Comparison of ENCODE assay signal across 26 cellular contexts in the genomic region with DNA sequence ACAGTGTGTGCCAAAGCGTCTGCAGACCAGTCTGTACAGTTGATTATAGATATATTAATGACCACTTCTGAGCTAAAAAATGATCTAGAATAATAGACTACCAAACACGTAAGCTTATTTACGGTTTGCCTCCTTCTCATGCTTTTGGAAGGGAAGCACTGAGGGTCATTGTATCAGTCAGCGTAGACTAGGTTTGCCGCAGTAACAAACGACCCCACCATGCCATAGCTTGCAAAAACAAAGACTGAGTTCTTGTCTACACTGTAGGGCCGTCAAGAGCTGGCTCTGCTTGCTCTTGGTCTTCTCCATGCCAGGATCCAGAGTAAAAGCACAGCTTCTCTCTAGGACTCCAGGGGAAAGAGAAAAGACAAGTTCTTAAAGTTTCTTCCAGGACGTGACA.
DNase-seq lines count a peak whose midpoint lies in the region; ATAC-seq, FAIRE-seq and TF ChIP-seq lines count a peak whose summit lies in the region.
"Had no signal": no experiment of that assay in that cellular context is flagged by ENCODE, and none has a peak within 500 bp of the region (broad histone marks: within the 10 kb centered on the region; RNA-seq: fewer than 3 reads in every experiment).

No MANE protein-coding gene starts in this region.

- H3K27ac Mint-ChIP-seq in activated CD4-positive, alpha-beta memory T cell treated with anti-CD3 and anti-CD28 coated beads for 36 hours = peak overlapping the region; percentile 69
- no peak overlapping the region for H3K27ac Mint-ChIP-seq in activated CD4-positive, alpha-beta memory T cell treated with anti-CD3 and anti-CD28 coated beads, Interleukin-2, amount 10 ng/mL, durations not matched to agents 7 days and 5 days
- peak overlapping the region; percentile 12 for H3K27ac Mint-ChIP-seq in stimulated activated effector memory CD8-positive, alpha-beta T cell treated with anti-CD3 and anti-CD28 coated beads, Interleukin-12 subunit alpha, Interleukin-12 subunit beta, amount 100 ng/mL, for 72 hours
- H3K27ac Mint-ChIP-seq: CD14-positive monocyte; CD8-positive, alpha-beta memory T cell had no signal

- H3K27me3 ChIP-seq in HepG2 (ENCODE audit: control insufficient read depth in 1 of 2, insufficient read depth in 2 of 2, low read length in 2 of 2) (no peaks in the 10 kb centered on the region), right lobe of liver (no peaks in the 10 kb centered on the region)
- H3K27me3 ChIP-seq: BE2C, BLaER1 had no signal

- ATAC-seq in HepG2 = no peak
- no peak for ATAC-seq in right lobe of liver
- ATAC-seq in stimulated activated effector memory CD8-positive, alpha-beta T cell treated with anti-CD3 and anti-CD28 coated beads, Interleukin-12 subunit alpha, Interleukin-12 subunit beta, amount 100 ng/mL, for 72 hours = no peak
- ATAC-seq: A549, GM12878 had no signal

- CTCF ChIA-PET in activated CD4-positive, alpha-beta memory T cell treated with anti-CD3 and anti-CD28 coated beads for 36 hours (lab: Charles Lee) = interaction anchor here (1.1 kb wide), 1 partner anchor 88 kb away, joined by 3 read pairs; no protein-coding TSS in a partner anchor
- CTCF ChIA-PET in activated CD4-positive, alpha-beta memory T cell treated with anti-CD3 and anti-CD28 coated beads, Interleukin-2, amount 10 ng/mL, durations not matched to agents 7 days and 5 days (lab: Charles Lee) = no interaction called here
- CTCF ChIA-PET in HepG2 (lab: Yijun Ruan, JAX; ENCODE audit: low intra/inter-chr PET ratio, low total read pairs) = no interaction called here

- H3K9me3 ChIP-seq in HepG2 (ENCODE audit: low read length) (peaks cover 24% of the 10 kb centered on the region), right lobe of liver (no peaks in the 10 kb centered on the region)

- in situ Hi-C loops in HepG2 (cut with HindIII; ENCODE audit: extremely low pct_ligation_motif_present, low pct_unique_long_range_greater_than_20kb) = loop anchor here (10.0 kb wide), 1 partner anchor 685 kb away; the partner anchor contains the start of gene MAF

- TF ChIP-seq EP300 in HepG2 (IDR thresholded peaks at IDR 0.05; ENCODE audit: low read depth in 2 of 2, low read length in 2 of 2) (no peak), HepG2 (CRISPR knock-in tag; IDR thresholded peaks at IDR 0.05; ENCODE audit: borderline replicate concordance) (no peak)

- intact Hi-C loops in activated CD4-positive, alpha-beta memory T cell treated with anti-CD3 and anti-CD28 coated beads for 36 hours (cut with micrococcal nuclease) = loop anchor here (2.0 kb wide), 1 partner anchor 37 kb away; no protein-coding TSS in a partner anchor
- intact Hi-C loops in HepG2 (cut with micrococcal nuclease; ENCODE audit: unreplicated experiment) (no loop called here), right lobe of liver (cut with DNase I) (no loop called here)

- H3K9me3 Mint-ChIP-seq in activated CD4-positive, alpha-beta memory T cell treated with anti-CD3 and anti-CD28 coated beads for 36 hours = peaks cover 29% of the 10 kb centered on the region
- peaks cover 46% of the 10 kb centered on the region for H3K9me3 Mint-ChIP-seq in activated CD4-positive, alpha-beta memory T cell treated with anti-CD3 and anti-CD28 coated beads, Interleukin-2, amount 10 ng/mL, durations not matched to agents 7 days and 5 days
- peaks cover 10% of the 10 kb centered on the region for H3K9me3 Mint-ChIP-seq in stimulated activated effector memory CD8-positive, alpha-beta T cell treated with anti-CD3 and anti-CD28 coated beads, Interleukin-12 subunit alpha, Interleukin-12 subunit beta, amount 100 ng/mL, for 72 hours

- H4K20me1 ChIP-seq in HepG2 (ENCODE audit: insufficient read depth, low read length) = no peaks in the 10 kb centered on the region
- H4K20me1 ChIP-seq: BLaER1 had no signal

- no peaks in the 10 kb centered on the region for H3K36me3 ChIP-seq in HepG2 (replicated peaks in 1 of 2; ENCODE audit: control insufficient read depth in 1 of 2, insufficient read depth in 2 of 2, low read length in 2 of 2)
- H3K36me3 ChIP-seq in right lobe of liver = no peaks in the 10 kb centered on the region
- H3K36me3 ChIP-seq: BE2C, BLaER1 had no signal

- no peak for DNase-seq in activated CD4-positive, alpha-beta memory T cell treated with anti-CD3 and anti-CD28 coated beads for 36 hours
- no peak for DNase-seq in activated CD4-positive, alpha-beta memory T cell treated with anti-CD3 and anti-CD28 coated beads, Interleukin-2, amount 10 ng/mL, durations not matched to agents 7 days and 5 days
- DNase-seq in HepG2 (ENCODE audit: low spot score) (no peak), right lobe of liver (no peak), germinal center (ENCODE audit: low spot score) (no peak)
- DNase-seq in stimulated activated effector memory CD8-positive, alpha-beta T cell treated with anti-CD3 and anti-CD28 coated beads, Interleukin-12 subunit alpha, Interleukin-12 subunit beta, amount 100 ng/mL, for 72 hours (ENCODE audit: low spot score in 2 of 2) = no peak
- DNase-seq: BE2C; C1 segment of cervical spinal cord; CD4-positive, alpha-beta memory T cell; CD4-positive, CD25-positive, alpha-beta regulatory T cell; CD8-positive, alpha-beta memory T cell; COR-L47; DMS 273 treated with DMSO at 0.1 percent for 48 hours; DMS153; DMS53; DMS79; DND-41; EL; GDM1 had no signal

- no peak overlapping the region for H3K4me3 ChIP-seq in HepG2 (replicated peaks in 1 of 3; ENCODE audit: insufficient read depth in 1 of 3, low read depth in 2 of 3, low read length in 3 of 3)
- H3K4me3 ChIP-seq in right lobe of liver = no peak overlapping the region
- H3K4me3 ChIP-seq: A549, BLaER1, GM12878 had no signal

- no peak overlapping the region for H3K4me3 Mint-ChIP-seq in activated CD4-positive, alpha-beta memory T cell treated with anti-CD3 and anti-CD28 coated beads for 36 hours
- H3K4me3 Mint-ChIP-seq in activated CD4-positive, alpha-beta memory T cell treated with anti-CD3 and anti-CD28 coated beads, Interleukin-2, amount 10 ng/mL, durations not matched to agents 7 days and 5 days = no peak overlapping the region
- no peak overlapping the region for H3K4me3 Mint-ChIP-seq in stimulated activated effector memory CD8-positive, alpha-beta T cell treated with anti-CD3 and anti-CD28 coated beads, Interleukin-12 subunit alpha, Interleukin-12 subunit beta, amount 100 ng/mL, for 72 hours
- H3K4me3 Mint-ChIP-seq: CD14-positive monocyte; CD4-positive, alpha-beta memory T cell; CD4-positive, CD25-positive, alpha-beta regulatory T cell had no signal

- TF ChIP-seq RAD21 in HepG2 (CRISPR knock-in tag; IDR thresholded peaks at IDR 0.05) = no peak

- H3K27me3 Mint-ChIP-seq in activated CD4-positive, alpha-beta memory T cell treated with anti-CD3 and anti-CD28 coated beads for 36 hours = peaks cover 2% of the 10 kb centered on the region
- no peaks in the 10 kb centered on the region for H3K27me3 Mint-ChIP-seq in activated CD4-positive, alpha-beta memory T cell treated with anti-CD3 and anti-CD28 coated beads, Interleukin-2, amount 10 ng/mL, durations not matched to agents 7 days and 5 days
- H3K27me3 Mint-ChIP-seq: CD4-positive, alpha-beta memory T cell; CD8-positive, alpha-beta memory T cell had no signal

- H3K36me3 Mint-ChIP-seq in activated CD4-positive, alpha-beta memory T cell treated with anti-CD3 and anti-CD28 coated beads for 36 hours = peaks cover 32% of the 10 kb centered on the region
- H3K36me3 Mint-ChIP-seq in activated CD4-positive, alpha-beta memory T cell treated with anti-CD3 and anti-CD28 coated beads, Interleukin-2, amount 10 ng/mL, durations not matched to agents 7 days and 5 days (ENCODE audit: low read depth) = peaks cover 33% of the 10 kb centered on the region
- no peaks in the 10 kb centered on the region for H3K36me3 Mint-ChIP-seq in stimulated activated effector memory CD8-positive, alpha-beta T cell treated with anti-CD3 and anti-CD28 coated beads, Interleukin-12 subunit alpha, Interleukin-12 subunit beta, amount 100 ng/mL, for 72 hours
- H3K36me3 Mint-ChIP-seq: CD14-positive monocyte; CD4-positive, CD25-positive, alpha-beta regulatory T cell had no signal

- 52% methylated on average over 8 of the region's 8 CpGs for WGBS in HepG2 (ENCODE audit: low lambda C conversion rate)
- 75% methylated on average over 5 of the region's 8 CpGs for WGBS in right lobe of liver (ENCODE audit: insufficient coverage, low coverage, low lambda C conversion rate, missing lambda C conversion rate)

- H3K79me2 ChIP-seq in HepG2 (ENCODE audit: insufficient read depth, low read length) = no peaks in the 10 kb centered on the region

- peaks cover 2% of the 10 kb centered on the region; the same call in 1 of the 2 replicates for H3K4me1 ChIP-seq in HepG2 (ENCODE audit: insufficient read depth, low read length)
- no peaks in the 10 kb centered on the region for H3K4me1 ChIP-seq in right lobe of liver
- H3K4me1 ChIP-seq: A549, BE2C, BLaER1 had no signal

- H3K27ac ChIP-seq in HepG2 (ENCODE audit: extremely low read length, insufficient read depth, low read length) = no peak overlapping the region
- no peak overlapping the region for H3K27ac ChIP-seq in right lobe of liver
- H3K27ac ChIP-seq: 22Rv1, A549, BLaER1 had no signal

- POLR2A ChIA-PET in activated CD4-positive, alpha-beta memory T cell treated with anti-CD3 and anti-CD28 coated beads for 36 hours (lab: Charles Lee) = interaction anchor here (1.3 to 2.7 kb wide), 3 partner anchors 42 to 147 kb away, joined by 3 to 10 read pairs (median 9); no protein-coding TSS in a partner anchor
- POLR2A ChIA-PET in activated CD4-positive, alpha-beta memory T cell treated with anti-CD3 and anti-CD28 coated beads, Interleukin-2, amount 10 ng/mL, durations not matched to agents 7 days and 5 days (lab: Charles Lee) = no interaction called here
- POLR2A ChIA-PET in HepG2 (lab: Yijun Ruan, JAX) = no interaction called here

- H3K4me2 ChIP-seq in HepG2 (ENCODE audit: low read depth, low read length) = no peak overlapping the region
- H3K4me2 ChIP-seq: A549, BLaER1 had no signal

- no peak for FAIRE-seq in HepG2 (lab: Jason Lieb, UNC)
- FAIRE-seq: A549, GM12878, GM12892, GM18507 had no signal

- H3K9ac ChIP-seq in HepG2 (ENCODE audit: insufficient read depth, low read depth, low read length) = no peak overlapping the region
- H3K9ac ChIP-seq: BLaER1 had no signal

- TF ChIP-seq CTCF in HepG2 (CRISPR knock-in tag; IDR thresholded peaks at IDR 0.05) (no peak), right lobe of liver (IDR thresholded peaks at IDR 0.05) (no peak)

- no peak for TF ChIP-seq POLR2A in HepG2 (IDR thresholded peaks at IDR 0.05; ENCODE audit: insufficient read depth in 1 of 2, low read depth in 2 of 2, low read length in 2 of 2)
- TF ChIP-seq POLR2A in right lobe of liver (IDR thresholded peaks at IDR 0.05) = no peak

- no peak overlapping the region for H2AFZ ChIP-seq in HepG2 (ENCODE audit: low read length)

- peaks cover 41% of the 10 kb centered on the region for H3K4me1 Mint-ChIP-seq in activated CD4-positive, alpha-beta memory T cell treated with anti-CD3 and anti-CD28 coated beads for 36 hours (ENCODE audit: low read depth)
- H3K4me1 Mint-ChIP-seq in activated CD4-positive, alpha-beta memory T cell treated with anti-CD3 and anti-CD28 coated beads, Interleukin-2, amount 10 ng/mL, durations not matched to agents 7 days and 5 days = peaks cover 24% of the 10 kb centered on the region
- H3K4me1 Mint-ChIP-seq in stimulated activated effector memory CD8-positive, alpha-beta T cell treated with anti-CD3 and anti-CD28 coated beads, Interleukin-12 subunit alpha, Interleukin-12 subunit beta, amount 100 ng/mL, for 72 hours = peaks cover 44% of the 10 kb centered on the region
- H3K4me1 Mint-ChIP-seq: CD14-positive monocyte had no signal

- BruUV-seq in HepG2 (replicated peaks; lab: Mats Ljungman, UMichigan) = no TSS peak
